25 cellular contexts compared by ENCODE assay signal in the genomic region with DNA sequence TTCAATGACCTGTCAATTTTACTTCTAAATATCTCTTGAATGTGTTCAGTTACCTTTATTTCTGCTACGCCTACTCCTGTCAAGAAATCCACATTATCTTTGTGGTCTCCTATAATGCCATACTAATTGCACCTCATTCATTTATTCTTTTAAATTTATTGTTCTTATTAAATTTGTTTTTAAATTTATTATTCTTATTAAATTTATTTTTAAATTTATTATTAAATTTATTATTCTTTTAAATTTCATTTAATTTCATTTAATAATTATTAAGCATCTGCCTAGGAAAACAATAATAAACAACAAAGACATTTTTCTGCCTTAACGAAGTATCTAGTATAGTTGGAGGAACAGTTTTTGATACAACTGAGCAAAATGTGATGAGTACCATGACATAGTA.
DNase-seq lines count a peak whose midpoint lies in the region; ATAC-seq, FAIRE-seq and TF ChIP-seq lines count a peak whose summit lies in the region.
"Had no signal": no experiment of that assay in that cellular context is flagged by ENCODE, and none has a peak within 500 bp of the region (broad histone marks: within the 10 kb centered on the region; RNA-seq: fewer than 3 reads in every experiment).

No MANE protein-coding gene starts in this region.

- no peak for TF ChIP-seq CTCF in WTC11 (IDR thresholded peaks at IDR 0.05)

- POLR2A ChIA-PET in WTC11 (lab: Charles Lee), result no interaction called here

- peaks cover 4% of the 10 kb centered on the region for H3K9me3 Mint-ChIP-seq in WTC11
- H3K9me3 Mint-ChIP-seq: CD14-positive monocyte; CD8-positive, alpha-beta memory T cell had no signal

- H3K4me1 Mint-ChIP-seq in WTC11, result 0 out of 2 replicates have a peak, but pooled peaks cover 3% of the 10 kb centered on the region
- H3K4me1 Mint-ChIP-seq: CD14-positive monocyte; CD4-positive, alpha-beta memory T cell; CD4-positive, CD25-positive, alpha-beta regulatory T cell; CD8-positive, alpha-beta memory T cell had no signal

- CTCF ChIA-PET in WTC11 (lab: Charles Lee), result no interaction called here

- no peak for ATAC-seq in WTC11

- H3K27me3 Mint-ChIP-seq in WTC11 (ENCODE audit: low read depth), result no peaks in the 10 kb centered on the region
- H3K27me3 Mint-ChIP-seq: CD4-positive, CD25-positive, alpha-beta regulatory T cell had no signal

- H3K4me3 Mint-ChIP-seq in WTC11, result no peak overlapping the region
- H3K4me3 Mint-ChIP-seq: CD14-positive monocyte; CD4-positive, alpha-beta memory T cell; CD4-positive, CD25-positive, alpha-beta regulatory T cell; CD8-positive, alpha-beta memory T cell had no signal

- peak; percentile 90 for FAIRE-seq in A204.1 (lab: Jason Lieb, UNC)
- FAIRE-seq in RCC 7860 (lab: Jason Lieb, UNC), result peak; percentile 55
- peak; percentile 81 for FAIRE-seq in frontal cortex (lab: Jason Lieb, UNC)
- FAIRE-seq: GM12891, GM19239 had no signal

- no peaks in the 10 kb centered on the region; the same call in 1 of the 2 replicates for H3K36me3 Mint-ChIP-seq in WTC11
- H3K36me3 Mint-ChIP-seq: CD14-positive monocyte; CD4-positive, alpha-beta memory T cell; CD4-positive, CD25-positive, alpha-beta regulatory T cell; CD8-positive, alpha-beta memory T cell had no signal

- DNase-seq in RCC 7860 (ENCODE audit: low spot score) (no peak), WTC11 (ENCODE audit: low spot score) (no peak), frontal cortex (ENCODE audit: low spot score in 2 of 2) (no peak), cerebellar nuclear complex (lab: John Stamatoyannopoulos, UW) (no peak), occipital lobe (lab: John Stamatoyannopoulos, UW) (no peak), globus pallidus (ENCODE audit: low spot score) (no peak)
- DNase-seq in stimulated activated naive CD4-positive, alpha-beta T cell (lab: John Stamatoyannopoulos, UW), result no peak
- DNase-seq: ACHN; BE2C; C1 segment of cervical spinal cord; CD4-positive, alpha-beta memory T cell; CD4-positive, CD25-positive, alpha-beta regulatory T cell; CD8-positive, alpha-beta memory T cell; COR-L47; DMS 273 treated with DMSO at 0.1 percent for 48 hours; DMS153; DMS53; DMS79; DND-41; EL; GF-D8 had no signal

- H3K27ac Mint-ChIP-seq in WTC11, result no peak overlapping the region
- H3K27ac Mint-ChIP-seq: CD14-positive monocyte; CD4-positive, alpha-beta memory T cell; CD4-positive, CD25-positive, alpha-beta regulatory T cell; CD8-positive, alpha-beta memory T cell had no signal

TF ChIP-seq in WTC11, 78 proteins besides CTCF, POLR2A, EP300 and RAD21:
- no peak for TF ChIP-seq ZNF263 (CRISPR knock-in tag; IDR thresholded peaks at IDR 0.05; ENCODE audit: low read depth)
- TF ChIP-seq HMGA2 (CRISPR knock-in tag; IDR thresholded peaks at IDR 0.05), result peak; percentile 98
